ENCODE assay signal across 35 cellular contexts in the genomic region with DNA sequence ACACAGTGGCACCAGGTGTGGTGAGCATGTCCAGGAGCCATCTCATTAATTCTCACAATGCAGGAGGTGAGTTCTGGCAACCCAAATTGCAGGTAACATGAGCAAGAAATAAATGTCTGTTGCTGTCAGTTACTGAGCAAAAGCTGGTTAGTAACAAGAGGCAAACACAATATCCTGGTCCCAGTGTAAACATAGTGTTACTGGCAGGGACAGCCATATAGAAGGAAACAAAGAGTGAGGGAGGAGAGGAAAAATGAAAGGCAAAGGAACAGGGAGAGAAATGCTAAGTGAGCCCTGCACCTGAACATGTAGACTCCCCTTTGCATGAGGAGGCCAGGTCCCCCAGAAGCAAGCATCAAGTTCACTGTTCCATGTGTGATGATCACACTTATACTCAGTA.
"Had no signal": no experiment of that assay in that cellular context is flagged by ENCODE, and none has a peak within 500 bp of the region (broad histone marks: within the 10 kb centered on the region; RNA-seq: fewer than 3 reads in every experiment).

No MANE protein-coding gene starts in this region.

- DNase-seq: activated CD4-positive, alpha-beta T cell treated with anti-CD3 and anti-CD28 coated beads, Interleukin-2, amount 10 ng/mL, durations not matched to agents 24 days and 14 days; activated CD4-positive, alpha-beta T cell treated with anti-CD3 and anti-CD28 coated beads, Interleukin-2, amount 50 U/mL, for 4 hours; activated CD8-positive, alpha-beta T cell treated with anti-CD3 and anti-CD28 coated beads for 36 hours; activated effector memory CD4-positive, alpha-beta T cell treated with anti-CD3 and anti-CD28 coated beads, Interleukin-2, amount 50 U/mL, for 16 hours; activated naive CD4-positive, alpha-beta T cell; activated naive CD4-positive, alpha-beta T cell treated with anti-CD3 and anti-CD28 coated beads, Interleukin-2, amount 50 U/mL, for 16 hours; activated T-cell treated with anti-CD3 and anti-CD28 coated beads, Interleukin-2, amount 50 U/mL, for 1 hour; activated T-cell treated with anti-CD3 and anti-CD28 coated beads, Interleukin-2, amount 50 U/mL, for 72 hours; adrenal gland; body of pancreas; caudate nucleus; cerebellar nuclear complex; MM.1S; MV-4-11; NCI-H1092; NCI-H1436 treated with DMSO at 0.1 percent for 48 hours; NCI-H1694 treated with DMSO at 0.1 percent for 48 hours; NCI-H2081; NCI-H2171 treated with DMSO at 0.1 percent for 48 hours; NCI-H446; NCI-H510A treated with DMSO at 0.1 percent for 48 hours; NCI-H526 treated with DMSO at 0.1 percent for 48 hours; NCI-H82; NK-92 treated with Interleukin-12 subunit alpha and Interleukin-12 subunit beta, amount 100 ng/mL, for 24 hours; PC-3; Peyer's patch; RPMI8226; SIG-M5; SW 1271; T-helper 1 cell; T-helper 2 cell; T-helper 9 cell had no signal

- H3K4me1 ChIP-seq: adrenal gland, body of pancreas, breast epithelium, Peyer's patch had no signal

- H3K4me2 ChIP-seq: KMS-11 had no signal

- H3K9ac ChIP-seq: KMS-11 had no signal

- H3K27me3 ChIP-seq: adrenal gland, body of pancreas, breast epithelium, Peyer's patch had no signal

- H3K9me3 ChIP-seq: adrenal gland, body of pancreas, breast epithelium, Peyer's patch had no signal

- H3K27ac ChIP-seq: adrenal gland, body of pancreas, breast epithelium, KMS-11, Peyer's patch had no signal

- FAIRE-seq: astrocyte had no signal

- H3K36me3 ChIP-seq: adrenal gland, breast epithelium, Peyer's patch had no signal

- H3K4me3 ChIP-seq: adrenal gland, body of pancreas, breast epithelium, Peyer's patch had no signal
